In genomic region chr3:100776736-100777135, GRCh38 we compare ENCODE assay signal across 1 cellular context.
TF ChIP-seq lines count a peak whose summit lies in the region.

No MANE protein-coding gene starts in this region.

TF ChIP-seq in H1, 55 proteins besides CTCF, POLR2A, EP300 and RAD21:
- TF ChIP-seq HDAC6 (IDR thresholded peaks at IDR 0.05; ENCODE audit: low read depth, low read length) (no peak), ATF3 (IDR thresholded peaks at IDR 0.05; ENCODE audit: insufficient read depth, low read depth, low read length) (no peak), CEBPB (IDR thresholded peaks at IDR 0.05; ENCODE audit: low read depth, low read length) (no peak), CREB1 (IDR thresholded peaks at IDR 0.05) (no peak), NRF1 (IDR thresholded peaks at IDR 0.05; ENCODE audit: low read depth, low read length) (no peak), KDM5A (IDR thresholded peaks at IDR 0.05; ENCODE audit: low read length) (no peak), SIN3A (conservative IDR thresholded peaks at IDR 0.05 in 1 of 2, IDR thresholded peaks at IDR 0.05 in 1 of 2; ENCODE audit: low read depth in 1 of 2, low read length in 2 of 2) (no peak), JUND (IDR thresholded peaks at IDR 0.05; ENCODE audit: low read length) (no peak), POLR2AphosphoS5 (IDR thresholded peaks at IDR 0.05; ENCODE audit: low read depth, low read length) (no peak), CBX5 (IDR thresholded peaks at IDR 0.05; ENCODE audit: low read depth, low read length) (no peak), EGR1 (IDR thresholded peaks at IDR 0.05; ENCODE audit: borderline replicate concordance, low read depth, low read length) (no peak), TBP (IDR thresholded peaks at IDR 0.05; ENCODE audit: low read depth, low read length) (no peak), TEAD4 (IDR thresholded peaks at IDR 0.05; ENCODE audit: low read depth, low read length) (no peak), GABPA (IDR thresholded peaks at IDR 0.05; ENCODE audit: borderline replicate concordance, insufficient read depth, low read length) (no peak), TAF7 (optimal IDR thresholded peaks at IDR 0.05; ENCODE audit: borderline replicate concordance, low read depth, low read length) (no peak), GTF2F1 (IDR thresholded peaks at IDR 0.05; ENCODE audit: borderline replicate concordance, low read depth, low read length) (no peak)
